Comparison of ENCODE assay signal across 32 cellular contexts in the genomic region with DNA sequence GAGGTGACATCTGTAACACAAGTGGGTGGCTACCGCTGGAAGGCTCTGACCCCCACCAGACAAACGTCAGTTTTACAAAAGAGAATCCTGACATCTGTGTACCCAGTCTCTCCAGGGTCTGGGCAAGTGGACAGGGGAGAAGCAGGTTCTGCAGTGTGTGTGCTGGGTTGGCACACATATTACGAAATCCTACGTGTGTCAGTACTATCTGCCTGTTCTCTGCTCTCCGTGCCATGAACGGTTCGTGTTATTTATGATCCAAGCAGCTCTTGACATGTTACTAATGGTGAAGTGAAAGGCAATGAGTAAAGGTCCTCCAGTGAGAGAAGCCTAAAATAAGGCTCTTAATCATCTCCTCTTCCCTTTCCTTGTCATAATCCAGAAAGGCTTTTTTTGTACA.
DNase-seq lines count a peak whose midpoint lies in the region; ATAC-seq, FAIRE-seq and TF ChIP-seq lines count a peak whose summit lies in the region.
"Had no signal": no experiment of that assay in that cellular context is flagged by ENCODE, and none has a peak within 500 bp of the region (broad histone marks: within the 10 kb centered on the region; RNA-seq: fewer than 3 reads in every experiment).

No MANE protein-coding gene starts in this region.

- H2AK5ac ChIP-seq in mesenchymal stem cell (ENCODE audit: low read length, severe bottlenecking) = no peak overlapping the region

- H3K79me1 ChIP-seq in mesenchymal stem cell (replicated peaks; ENCODE audit: low read length, poor library complexity, severe bottlenecking) = peaks cover 42% of the 10 kb centered on the region

- no peaks in the 10 kb centered on the region for H3K36me3 ChIP-seq in mammary epithelial cell (ENCODE audit: insufficient read depth, low read length)
- no peaks in the 10 kb centered on the region for H3K36me3 ChIP-seq in K562 (ENCODE audit: control insufficient read depth, insufficient read depth, low read length)
- H3K36me3 ChIP-seq in mesenchymal stem cell (ENCODE audit: control insufficient read depth in 1 of 2, insufficient read depth in 2 of 2, low read depth in 1 of 2, low read length in 2 of 2) = peaks cover 0 to 8% of the 10 kb centered on the region in 2 experiments
- H3K36me3 ChIP-seq in upper lobe of right lung = no peaks in the 10 kb centered on the region
- H3K36me3 ChIP-seq: esophagus muscularis mucosa, heart left ventricle, lower lobe of right lung, ovary had no signal

- H3K9me3 Mint-ChIP-seq in MCF 10A (ENCODE audit: unreplicated experiment) = no peaks in the 10 kb centered on the region
- H3K9me3 Mint-ChIP-seq in immature natural killer cell = no peaks in the 10 kb centered on the region
- H3K9me3 Mint-ChIP-seq: CD4-positive, alpha-beta memory T cell; IgD-negative memory B cell; natural killer cell treated with Interleukin-12 subunit alpha and Interleukin-12 subunit beta and Interleukin-15 and Interleukin-18, amount 100 ng/mL, for 72 hours; stimulated activated naive CD8-positive, alpha-beta T cell treated with anti-CD3 and anti-CD28 coated beads, Interleukin-15, Interleukin-2, amounts not matched to agents 100 ng/mL and 50 ng/mL, for 24 hours had no signal

- no peak overlapping the region for H4K8ac ChIP-seq in mesenchymal stem cell (ENCODE audit: low read length)

- no peak overlapping the region for H4K91ac ChIP-seq in mesenchymal stem cell (ENCODE audit: low read length)

- dilution Hi-C loops in mammary epithelial cell (cut with HindIII; ENCODE audit: low sequenced_read_pairs) = no loop called here

- in situ Hi-C loops in mammary epithelial cell (cut with MboI; ENCODE audit: low sequenced_read_pairs in 2 of 2) = no loop called here
- in situ Hi-C loops in K562 (cut with MboI) = no loop called here

- H2AFZ ChIP-seq in mammary epithelial cell (ENCODE audit: low read depth, low read length) (no peak overlapping the region), K562 (ENCODE audit: low read depth, low read length) (no peak overlapping the region), mesenchymal stem cell (ENCODE audit: low read depth, low read length) (no peak overlapping the region)

- H3K4me3 Mint-ChIP-seq in MCF 10A (ENCODE audit: unreplicated experiment) (no peak overlapping the region), immature natural killer cell (no peak overlapping the region)
- H3K4me3 Mint-ChIP-seq: activated CD4-positive, alpha-beta T cell treated with anti-CD3 and anti-CD28 coated beads for 36 hours; IgD-negative memory B cell; natural killer cell treated with Interleukin-12 subunit alpha and Interleukin-12 subunit beta and Interleukin-15 and Interleukin-18, amount 100 ng/mL, for 72 hours; stimulated activated naive CD8-positive, alpha-beta T cell treated with anti-CD3 and anti-CD28 coated beads, Interleukin-15, Interleukin-2, amounts not matched to agents 100 ng/mL and 50 ng/mL, for 24 hours had no signal

- no peaks in the 10 kb centered on the region for H3K79me2 ChIP-seq in mammary epithelial cell (ENCODE audit: insufficient read depth, low read length)
- no peaks in the 10 kb centered on the region for H3K79me2 ChIP-seq in K562 (ENCODE audit: control insufficient read depth, insufficient read depth, low read length)

- H3K27me3 Mint-ChIP-seq in MCF 10A (ENCODE audit: insufficient read depth, unreplicated experiment) (no peaks in the 10 kb centered on the region), immature natural killer cell (ENCODE audit: low read depth in 3 of 3) (peaks cover 0 to 2% (median 0%) of the 10 kb centered on the region in 3 donors)
- H3K27me3 Mint-ChIP-seq: activated CD4-positive, alpha-beta T cell treated with anti-CD3 and anti-CD28 coated beads for 36 hours; CD4-positive, alpha-beta memory T cell; IgD-negative memory B cell; natural killer cell treated with Interleukin-12 subunit alpha and Interleukin-12 subunit beta and Interleukin-15 and Interleukin-18, amount 100 ng/mL, for 72 hours; stimulated activated naive CD8-positive, alpha-beta T cell treated with anti-CD3 and anti-CD28 coated beads, Interleukin-15, Interleukin-2, amounts not matched to agents 100 ng/mL and 50 ng/mL, for 24 hours had no signal

- H3K4me2 ChIP-seq in mammary epithelial cell (ENCODE audit: insufficient read depth, low read depth, low read length) (no peak overlapping the region), K562 (ENCODE audit: insufficient read depth, low read length) (no peak overlapping the region), mesenchymal stem cell (ENCODE audit: low read length, poor library complexity, severe bottlenecking) (no peak overlapping the region)

- CTCF ChIA-PET in MCF 10A (lab: Yijun Ruan, JAX) (interaction anchor here (0.6 to 1.0 kb wide), 2 partner anchors 15 to 30 kb away, joined by 3 read pairs; no protein-coding TSS in a partner anchor), mammary epithelial cell (lab: Charles Lee; ENCODE audit: low non-redundant PET) (no interaction called here), K562 (lab: Yijun Ruan, JAX; ENCODE audit: low intra/inter-chr PET ratio) (no interaction called here)

- H4K20me1 ChIP-seq in mammary epithelial cell (ENCODE audit: insufficient read depth, low read length) = no peaks in the 10 kb centered on the region
- H4K20me1 ChIP-seq in K562 (replicated peaks; ENCODE audit: control insufficient read depth, insufficient read depth, low read length) = no peaks in the 10 kb centered on the region

- H3K27ac Mint-ChIP-seq in MCF 10A (ENCODE audit: low read depth, unreplicated experiment) (peak overlapping the region; percentile 61), immature natural killer cell (no peak overlapping the region)
- H3K27ac Mint-ChIP-seq: CD4-positive, alpha-beta memory T cell had no signal

- no peak for DNase-seq in MCF 10A (ENCODE audit: unreplicated experiment)
- no peak for DNase-seq in mammary epithelial cell
- no peak for DNase-seq in K562 (ENCODE audit: extremely low read depth in 1 of 4, low spot score in 3 of 4)
- peak; percentile 42 for DNase-seq in mesenchymal stem cell
- DNase-seq in upper lobe of right lung = no peak
- no peak for DNase-seq in lower leg skin (ENCODE audit: low spot score in 2 of 2)
- no peak for DNase-seq in immature natural killer cell
- DNase-seq: activated CD4-positive, alpha-beta T cell treated with anti-CD3 and anti-CD28 coated beads for 36 hours; caudate nucleus; CD4-positive, alpha-beta memory T cell; cortex of kidney; effector memory CD4-positive, alpha-beta T cell; foreskin melanocyte; heart left ventricle; kidney glomerular epithelial cell; lower lobe of right lung; NCI-H1417; NCI-H2029; NCI-H524 treated with DMSO at 0.1 percent for 48 hours; NK-92 treated with Interleukin-12 subunit alpha and Interleukin-12 subunit beta, amount 100 ng/mL, for 24 hours; ovary; SHP77; stimulated activated CD4-positive, alpha-beta T cell treated with anti-CD3 and anti-CD28 coated beads, Interleukin-1b, Interleukin-23, amount 100 ng/mL, for 48 hours; T-helper 9 cell; testis had no signal

- H2BK12ac ChIP-seq in mesenchymal stem cell (ENCODE audit: low read length in 2 of 2) = no peak overlapping the region

- TF ChIP-seq POLR2A in K562 (conservative IDR thresholded peaks at IDR 0.05) (no peak), lower leg skin (IDR thresholded peaks at IDR 0.05) (no peak)

- no peak overlapping the region for H2BK120ac ChIP-seq in mesenchymal stem cell (ENCODE audit: low read depth, low read length)

- 95% methylated on average over 7 of the region's 7 CpGs for WGBS in mammary epithelial cell (ENCODE audit: low coverage, missing lambda C conversion rate)
- 53% methylated on average over 7 of the region's 7 CpGs for WGBS in K562 (ENCODE audit: insufficient coverage, low coverage, missing lambda C conversion rate)
- 63% methylated on average over 2 of the region's 7 CpGs for WGBS in mesenchymal stem cell
- 58 to 61% methylated on average over 7 of the region's 7 CpGs for WGBS in lower leg skin, 2 donors

- POLR2A ChIA-PET in MCF 10A (lab: Yijun Ruan, JAX) (no interaction called here), K562 (lab: Yijun Ruan, JAX) (no interaction called here)

- no peaks in the 10 kb centered on the region for H3K9me1 ChIP-seq in K562 (ENCODE audit: control insufficient read depth, insufficient read depth, low read length)

- H3K4me1 Mint-ChIP-seq in MCF 10A (ENCODE audit: insufficient read depth, unreplicated experiment) = peaks cover 14% of the 10 kb centered on the region
- H3K4me1 Mint-ChIP-seq in immature natural killer cell = peaks cover 22 to 48% of the 10 kb centered on the region in 2 donors

- H3K27me3 ChIP-seq in mammary epithelial cell (ENCODE audit: insufficient read depth, low read length) = no peaks in the 10 kb centered on the region
- no peaks in the 10 kb centered on the region for H3K27me3 ChIP-seq in K562 (ENCODE audit: control insufficient read depth in 2 of 2, insufficient read depth in 2 of 2, low read length in 2 of 2)
- H3K27me3 ChIP-seq in mesenchymal stem cell (ENCODE audit: control insufficient read depth in 1 of 2, insufficient read depth in 1 of 2, low read length in 2 of 2) = no peaks in the 10 kb centered on the region
- H3K27me3 ChIP-seq in upper lobe of right lung = no peaks in the 10 kb centered on the region
- H3K27me3 ChIP-seq: esophagus muscularis mucosa, heart left ventricle, ovary, testis had no signal

- H3K14ac ChIP-seq in mesenchymal stem cell (ENCODE audit: low read length in 2 of 2) = no peak overlapping the region

- ATAC-seq in K562 (no peak; the same call in 2 of the 3 replicates), upper lobe of right lung (peak; percentile 52), HG03571 (IDR thresholded peaks at IDR 0.05; ENCODE audit: unreplicated experiment) (no peak)
- ATAC-seq: activated CD4-positive, alpha-beta T cell treated with anti-CD3 and anti-CD28 coated beads for 36 hours; heart left ventricle; natural killer cell treated with Interleukin-12 subunit alpha and Interleukin-12 subunit beta and Interleukin-15 and Interleukin-18, amount 100 ng/mL, for 72 hours had no signal

- FAIRE-seq in K562 (lab: Jason Lieb, UNC) = no peak
- FAIRE-seq: astrocyte had no signal

- no peak for TF ChIP-seq CTCF in MCF 10A (IDR thresholded peaks at IDR 0.05; ENCODE audit: unreplicated experiment)
- no peak for TF ChIP-seq CTCF in mammary epithelial cell (conservative IDR thresholded peaks at IDR 0.05 in 1 of 2, IDR thresholded peaks at IDR 0.05 in 1 of 2; ENCODE audit: extremely low read depth in 1 of 2, insufficient read depth in 1 of 2, low read depth in 1 of 2, low read length in 2 of 2)
- TF ChIP-seq CTCF in K562 (IDR thresholded peaks at IDR 0.05 in 2 of 3, conservative IDR thresholded peaks at IDR 0.05 in 1 of 3; ENCODE audit: insufficient read depth in 2 of 3, low read depth in 1 of 3, low read length in 3 of 3) = no peak
- no peak for TF ChIP-seq CTCF in upper lobe of right lung (IDR thresholded peaks at IDR 0.05)
- no peak for TF ChIP-seq CTCF in lower leg skin (IDR thresholded peaks at IDR 0.05)

- H3K18ac ChIP-seq in mesenchymal stem cell (ENCODE audit: low read depth in 1 of 2, low read length in 2 of 2) = no peak overlapping the region

- no peak for TF ChIP-seq RAD21 in K562 (CRISPR knock-in tag; conservative IDR thresholded peaks at IDR 0.05 in 1 of 2, IDR thresholded peaks at IDR 0.05 in 1 of 2)

- H2BK15ac ChIP-seq in mesenchymal stem cell (ENCODE audit: low read depth, poor library complexity, severe bottlenecking) = no peak overlapping the region

- H3K9ac ChIP-seq in mammary epithelial cell (ENCODE audit: insufficient read depth, low read length) = no peak overlapping the region
- no peak overlapping the region for H3K9ac ChIP-seq in K562 (ENCODE audit: insufficient read depth in 1 of 2, low read depth in 2 of 2, low read length in 2 of 2)
- H3K9ac ChIP-seq in mesenchymal stem cell (ENCODE audit: low read length) = no peak overlapping the region

- TF ChIP-seq EP300 in K562 (IDR thresholded peaks at IDR 0.05; ENCODE audit: low read length) = no peak

- intact Hi-C loops in MCF 10A (cut with micrococcal nuclease) (no loop called here), mammary epithelial cell (cut with micrococcal nuclease) (no loop called here), K562 (cut with micrococcal nuclease) (no loop called here), upper lobe of right lung (cut with DNase I) (no loop called here), lower leg skin (cut with DNase I; ENCODE audit: low total_unique reads) (no loop called here)

- peaks cover 19% of the 10 kb centered on the region for H3K4me1 ChIP-seq in mammary epithelial cell (ENCODE audit: insufficient read depth, low read length)
- no peaks in the 10 kb centered on the region for H3K4me1 ChIP-seq in K562 (replicated peaks in 1 of 2; ENCODE audit: control insufficient read depth in 2 of 2, insufficient read depth in 2 of 2, low read length in 2 of 2)
- H3K4me1 ChIP-seq in mesenchymal stem cell (ENCODE audit: control insufficient read depth, insufficient read depth, low read depth, low read length) = peaks cover 8% of the 10 kb centered on the region
- peaks cover 3% of the 10 kb centered on the region for H3K4me1 ChIP-seq in upper lobe of right lung
- H3K4me1 ChIP-seq: lower lobe of right lung, testis had no signal

- H3K23ac ChIP-seq in mesenchymal stem cell (ENCODE audit: low read length in 2 of 2) = no peak overlapping the region

- no peak overlapping the region for H2BK5ac ChIP-seq in mesenchymal stem cell (ENCODE audit: low read depth, low read length, poor library complexity, severe bottlenecking)

- BruUV-seq in MCF 10A (replicated peaks; lab: Mats Ljungman, UMichigan) (no TSS peak), mammary epithelial cell (replicated peaks; lab: Mats Ljungman, UMichigan) (no TSS peak), K562 (replicated peaks; lab: Mats Ljungman, UMichigan) (no TSS peak)

- H3K9me3 ChIP-seq in mammary epithelial cell (replicated peaks; ENCODE audit: insufficient read depth, low read length) (no peaks in the 10 kb centered on the region), K562 (replicated peaks; ENCODE audit: control insufficient read depth, insufficient read depth, low read depth, low read length) (no peaks in the 10 kb centered on the region), mesenchymal stem cell (ENCODE audit: control insufficient read depth, low read length) (no peaks in the 10 kb centered on the region), upper lobe of right lung (no peaks in the 10 kb centered on the region)
- H3K9me3 ChIP-seq: esophagus muscularis mucosa, heart left ventricle, lower lobe of right lung, ovary, testis had no signal

- H3K4me3 ChIP-seq in mammary epithelial cell (replicated peaks in 1 of 3; ENCODE audit: insufficient read depth in 1 of 3, low read depth in 2 of 3, low read length in 3 of 3) = no peak overlapping the region
- H3K4me3 ChIP-seq in K562 = no peak overlapping the region
- H3K4me3 ChIP-seq in mesenchymal stem cell (ENCODE audit: insufficient read depth in 1 of 2, low read depth in 1 of 2, low read length in 2 of 2) = no peak overlapping the region
- no peak overlapping the region for H3K4me3 ChIP-seq in upper lobe of right lung
- H3K4me3 ChIP-seq in lower leg skin (ENCODE audit: low read depth, poor library complexity, severe bottlenecking) = no peak overlapping the region
- H3K4me3 ChIP-seq: esophagus muscularis mucosa, heart left ventricle, lower lobe of right lung, ovary, testis had no signal

- H3K36me3 Mint-ChIP-seq in MCF 10A (ENCODE audit: insufficient read depth, unreplicated experiment) (peaks cover 11% of the 10 kb centered on the region), immature natural killer cell (peaks cover 0 to 6% (median 0%) of the 10 kb centered on the region in 3 donors)
- H3K36me3 Mint-ChIP-seq: natural killer cell treated with Interleukin-12 subunit alpha and Interleukin-12 subunit beta and Interleukin-15 and Interleukin-18, amount 100 ng/mL, for 72 hours had no signal

- H3K4ac ChIP-seq in mesenchymal stem cell (ENCODE audit: low read depth in 1 of 2, low read length in 2 of 2) = peak overlapping the region in 1 of 2 experiments; percentile 17

- no peak overlapping the region for H3K27ac ChIP-seq in mammary epithelial cell (ENCODE audit: insufficient read depth, low read depth, low read length)
- no peak overlapping the region for H3K27ac ChIP-seq in K562 (ENCODE audit: extremely low read depth, low read depth, low read length)
- H3K27ac ChIP-seq in mesenchymal stem cell (ENCODE audit: low read length, poor library complexity, severe bottlenecking) = no peak overlapping the region
- no peak overlapping the region for H3K27ac ChIP-seq in upper lobe of right lung
- H3K27ac ChIP-seq: esophagus muscularis mucosa, heart left ventricle, lower lobe of right lung, ovary, testis, VCaP had no signal
